32 cellular contexts compared by ENCODE assay signal in genomic region chr5:38451372-38451735, GRCh38.
"Had no signal": no experiment of that assay in that cellular context is flagged by ENCODE, and none has a peak within 500 bp of the region (broad histone marks: within the 10 kb centered on the region; RNA-seq: fewer than 3 reads in every experiment).

No MANE protein-coding gene starts in this region.

- H3K9me3 ChIP-seq: adrenal gland, body of pancreas, breast epithelium had no signal

- H2AFZ ChIP-seq: PC-9 had no signal

- H3K4me1 ChIP-seq: adrenal gland, body of pancreas, breast epithelium had no signal

- ATAC-seq: activated naive CD4-positive, alpha-beta T cell treated with anti-CD3 and anti-CD28 coated beads, Interleukin-2, amount 50 U/mL, for 72 hours; body of pancreas had no signal

- H3K4me3 Mint-ChIP-seq: activated B cell treated with CpG ODN at 0.5 μM for 24 hours; activated CD4-positive, alpha-beta memory T cell treated with anti-CD3 and anti-CD28 coated beads, Interleukin-2, amount 10 ng/mL, durations not matched to agents 7 days and 5 days; activated T-cell treated with anti-CD3 and anti-CD28 coated beads, Interleukin-2, amount 50 U/mL, for 24 hours had no signal

- H3K4me3 ChIP-seq: adrenal gland, body of pancreas, breast epithelium, PC-9 had no signal

- H3K36me3 Mint-ChIP-seq: activated naive CD4-positive, alpha-beta T cell treated with anti-CD3 and anti-CD28 coated beads, Interleukin-2, amount 50 U/mL, for 72 hours had no signal

- H3K36me3 ChIP-seq: adrenal gland, breast epithelium had no signal

- H3K27me3 ChIP-seq: adrenal gland, body of pancreas, breast epithelium had no signal

- H3K27ac Mint-ChIP-seq: activated CD4-positive, alpha-beta memory T cell treated with anti-CD3 and anti-CD28 coated beads, Interleukin-2, amount 10 ng/mL, durations not matched to agents 7 days and 5 days; activated naive CD4-positive, alpha-beta T cell treated with anti-CD3 and anti-CD28 coated beads, Interleukin-2, amount 50 U/mL, for 72 hours; activated T-cell treated with anti-CD3 and anti-CD28 coated beads, Interleukin-2, amount 50 U/mL, for 24 hours had no signal

- H3K27ac ChIP-seq: adrenal gland, body of pancreas, PC-9, RWPE1, VCaP had no signal

- DNase-seq: activated B cell treated with CpG ODN at 0.5 μM for 24 hours; activated CD4-positive, alpha-beta memory T cell treated with anti-CD3 and anti-CD28 coated beads, Interleukin-2, amount 10 ng/mL, durations not matched to agents 7 days and 5 days; activated CD4-positive, alpha-beta T cell treated with anti-CD3 and anti-CD28 coated beads for 4 hours; activated CD4-positive, alpha-beta T cell treated with anti-CD3 and anti-CD28 coated beads, Interleukin-2, amount 50 U/mL, for 1 hour; activated CD4-positive, CD25-positive, alpha-beta regulatory T cell treated with anti-CD3 and anti-CD28 coated beads, Interleukin-2, amount 50 U/mL, for 72 hours; activated CD8-positive, alpha-beta memory T cell treated with anti-CD3 and anti-CD28 coated beads for 24 hours; activated gamma-delta T cell treated with Interleukin-2 at 50 U/mL for 16 hours; activated T-cell treated with anti-CD3 and anti-CD28 coated beads, Interleukin-2, amount 50 U/mL, for 24 hours; body of pancreas; Kasumi-1; KG1; MM.1S; MV-4-11; NCI-H1092; NCI-H1436 treated with DMSO at 0.1 percent for 48 hours; NCI-H1694 treated with DMSO at 0.1 percent for 48 hours; NCI-H2029; NCI-H510A; NCI-H526; NCI-H748 treated with DMSO at 0.1 percent for 48 hours; NK-92 treated with Interleukin-12 subunit alpha and Interleukin-12 subunit beta, amount 100 ng/mL, for 24 hours; PC-9; SIG-M5; SW 1271; T-helper 1 cell; T-helper 2 cell; T-helper 9 cell had no signal

- H3K9me3 Mint-ChIP-seq: activated CD4-positive, alpha-beta memory T cell treated with anti-CD3 and anti-CD28 coated beads, Interleukin-2, amount 10 ng/mL, durations not matched to agents 7 days and 5 days; activated naive CD4-positive, alpha-beta T cell treated with anti-CD3 and anti-CD28 coated beads, Interleukin-2, amount 50 U/mL, for 72 hours; activated T-cell treated with anti-CD3 and anti-CD28 coated beads, Interleukin-2, amount 50 U/mL, for 24 hours had no signal

- H3K4me2 ChIP-seq: PC-9 had no signal
